Comparison of ENCODE assay signal across 8 cellular contexts in the genomic region with DNA sequence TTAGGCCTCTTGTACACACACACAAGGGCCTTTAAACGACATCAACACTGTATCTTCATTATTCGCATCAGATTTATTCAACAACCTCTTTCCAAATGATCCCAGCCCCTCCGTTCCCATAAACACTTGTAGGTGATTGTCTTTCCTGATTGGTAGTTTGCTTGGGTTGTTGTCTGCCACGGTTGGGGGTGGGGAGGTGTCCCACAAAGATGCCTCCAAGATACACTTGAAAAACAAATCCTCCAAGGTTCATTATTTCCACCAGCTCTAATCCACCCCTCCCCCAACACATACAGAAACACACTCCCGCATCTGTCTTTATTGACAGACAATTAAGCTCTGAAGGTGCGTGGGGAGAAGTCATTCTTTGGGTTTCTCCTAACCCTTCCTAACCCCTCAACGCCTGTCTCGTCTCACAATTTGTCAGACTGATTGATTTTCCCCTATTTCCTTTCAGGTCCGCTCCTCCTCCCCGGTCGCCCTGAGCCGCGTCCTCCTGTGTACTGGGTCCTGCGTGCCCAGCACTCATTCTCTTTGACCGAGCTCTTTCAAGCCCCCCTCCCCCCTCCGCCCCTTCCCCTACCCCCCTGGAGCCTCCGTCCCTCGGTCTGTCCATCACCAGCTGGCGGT. TPM values are rescaled to one million over a fixed set of nuclear protein-coding genes. Genes with fewer than 3 reads are reported as not detected.
DNase-seq lines count a peak whose midpoint lies in the region; ATAC-seq and TF ChIP-seq lines count a peak whose summit lies in the region.

No MANE protein-coding gene starts in this region.

- H3K9me3 Mint-ChIP-seq in activated naive CD4-positive, alpha-beta T cell treated with anti-CD3 and anti-CD28 coated beads, Interleukin-2, amount 50 U/mL, for 72 hours = no peaks in the 10 kb centered on the region
- H3K9me3 Mint-ChIP-seq in progenitor cell of endocrine pancreas (ENCODE audit: low read depth) = no peaks in the 10 kb centered on the region

- H3K27me3 Mint-ChIP-seq in progenitor cell of endocrine pancreas = no peaks in the 10 kb centered on the region

- H3K36me3 ChIP-seq in GM06990 (ENCODE audit: control insufficient read depth, insufficient read depth, low read length) (no peaks in the 10 kb centered on the region), heart left ventricle (peaks cover 0 to 28% (median 21%) of the 10 kb centered on the region in 9 donors)

- intact Hi-C loops in heart left ventricle (cut with DNase I) = loop anchor here in 2 of 10 donors (2.0 kb wide), 2 partner anchors 24 to 74 kb away; no protein-coding TSS in a partner anchor

- H3K4me1 Mint-ChIP-seq in progenitor cell of endocrine pancreas (ENCODE audit: low read depth) = peaks cover 38% of the 10 kb centered on the region

- DNase-seq in GM06990 (ENCODE audit: extremely low read depth, insufficient read length) = no peak
- DNase-seq in NCI-H146 treated with DMSO at 0.1 percent for 48 hours (lab: John Stamatoyannopoulos, UW; ENCODE audit: unreplicated experiment) = peak; percentile 31
- peak in 1 of 2 donors; percentile 18 for DNase-seq in activated naive CD4-positive, alpha-beta T cell treated with anti-CD3 and anti-CD28 coated beads, Interleukin-2, amount 50 U/mL, for 72 hours (ENCODE audit: low spot score in 2 of 2)
- DNase-seq in heart left ventricle = peak in 2 of 5 donors; percentile 22 to 64
- DNase-seq in progenitor cell of endocrine pancreas (ENCODE audit: low spot score, unreplicated experiment) = no peak

- peaks cover 12 to 61% (median 44%) of the 10 kb centered on the region in 12 donors for H3K4me1 ChIP-seq in heart left ventricle

- TF ChIP-seq CTCF in GM06990 (IDR thresholded peaks at IDR 0.05; ENCODE audit: insufficient read depth, low read length, poor library complexity, severe bottlenecking) (no peak), heart left ventricle (IDR thresholded peaks at IDR 0.05) (no peak), progenitor cell of endocrine pancreas (IDR thresholded peaks at IDR 0.05; ENCODE audit: unreplicated experiment) (no peak)

- H3K27me3 ChIP-seq in GM06990 (replicated peaks; ENCODE audit: control insufficient read depth, insufficient read depth, low read length) (no peaks in the 10 kb centered on the region), heart left ventricle (no peaks in the 10 kb centered on the region)

- peaks cover 12 to 23% of the 10 kb centered on the region in 2 donors for H3K36me3 Mint-ChIP-seq in activated naive CD4-positive, alpha-beta T cell treated with anti-CD3 and anti-CD28 coated beads, Interleukin-2, amount 50 U/mL, for 72 hours
- peaks cover 7% of the 10 kb centered on the region for H3K36me3 Mint-ChIP-seq in progenitor cell of endocrine pancreas (ENCODE audit: insufficient read depth)

- no peaks in the 10 kb centered on the region for H3K9me3 ChIP-seq in heart left ventricle

- ATAC-seq in activated naive CD4-positive, alpha-beta T cell treated with anti-CD3 and anti-CD28 coated beads, Interleukin-2, amount 50 U/mL, for 72 hours = no peak
- peak in 3 of 4 donors; percentile 5 to 17 (median 10) for ATAC-seq in heart left ventricle
- no peak for ATAC-seq in GM21723 (IDR thresholded peaks at IDR 0.05; ENCODE audit: unreplicated experiment)
- no peak for ATAC-seq in GM19351 (IDR thresholded peaks at IDR 0.05; ENCODE audit: unreplicated experiment)
- no peak for ATAC-seq in HG03571 (IDR thresholded peaks at IDR 0.05; ENCODE audit: unreplicated experiment)

- H3K4me3 ChIP-seq in GM06990 (replicated peaks; ENCODE audit: low read depth, low read length) = peak overlapping the region; percentile 82
- H3K4me3 ChIP-seq in heart left ventricle = peak overlapping the region; percentile 65 to 95 (median 89)

- H3K27ac Mint-ChIP-seq in activated naive CD4-positive, alpha-beta T cell treated with anti-CD3 and anti-CD28 coated beads, Interleukin-2, amount 50 U/mL, for 72 hours = peak overlapping the region; percentile 45 to 98
- peak overlapping the region; percentile 95 for H3K27ac Mint-ChIP-seq in progenitor cell of endocrine pancreas

- WGBS in heart left ventricle, 4 donors = 0 to 2% (median 1%) methylated on average over 19 of the region's 19 CpGs

- peak overlapping the region; percentile 93 for H3K4me3 Mint-ChIP-seq in progenitor cell of endocrine pancreas (ENCODE audit: low read depth)

- TF ChIP-seq POLR2A in heart left ventricle (IDR thresholded peaks at IDR 0.05) = no peak

- H3K27ac ChIP-seq in heart left ventricle = peak overlapping the region; percentile 85 to 97 (median 96)

RNA-seq across cellular contexts. Expression of gene WDR26, which starts 1.4 kb away (rescaled TPM):
- 10 to 100 TPM; 74.3 to 86.3 TPM for total RNA-seq in activated naive CD4-positive, alpha-beta T cell treated with anti-CD3 and anti-CD28 coated beads, Interleukin-2, amount 50 U/mL, for 72 hours
- 10 to 100 TPM; 44.3 to 83.8 (median 64.2) TPM for total RNA-seq in heart left ventricle
- polyA plus RNA-seq in heart left ventricle = 10 to 100 TPM; 20.2 to 28.7 TPM
- 83.9 and 84.9 TPM in 2 replicates for total RNA-seq in progenitor cell of endocrine pancreas

Comparison
In these comparisons a context has a peak if more than half of its experiments do, and no peak if none do; other contexts are left out.
1. ATAC-seq: peak in heart left ventricle (3 of 4); none in activated naive CD4-positive, alpha-beta T cell treated with anti-CD3 and anti-CD28 coated beads, Interleukin-2, amount 50 U/mL, for 72 hours (0 of 2), GM21723 (single experiment), GM19351 (single experiment) and HG03571 (single experiment).